23 cellular contexts compared by ENCODE assay signal in genomic region chr10:51231754-51232153, GRCh38.
DNase-seq lines count a peak whose midpoint lies in the region; ATAC-seq and TF ChIP-seq lines count a peak whose summit lies in the region.
"Had no signal": no experiment of that assay in that cellular context is flagged by ENCODE, and none has a peak within 500 bp of the region (broad histone marks: within the 10 kb centered on the region; RNA-seq: fewer than 3 reads in every experiment).

No MANE protein-coding gene starts in this region.

- H3K9me3 ChIP-seq in thoracic aorta = no peaks in the 10 kb centered on the region
- H3K9me3 ChIP-seq: BLaER1 treated with 17β-estradiol and CSF1 and Interleukin-3, amounts not matched to agents 10 nM and 100 nM; upper lobe of right lung had no signal

- H3K36me3 ChIP-seq in thoracic aorta = no peaks in the 10 kb centered on the region
- H3K36me3 ChIP-seq: BLaER1 treated with 17β-estradiol and CSF1 and Interleukin-3, amounts not matched to agents 10 nM and 100 nM; upper lobe of right lung had no signal

- H3K4me3 ChIP-seq in fibroblast of villous mesenchyme (ENCODE audit: low read depth, low read length) (no peak overlapping the region), thoracic aorta (peak overlapping the region; percentile 15)
- H3K4me3 ChIP-seq: BLaER1 treated with 17β-estradiol and CSF1 and Interleukin-3, amounts not matched to agents 10 nM and 100 nM; upper lobe of right lung had no signal

- TF ChIP-seq CTCF in fibroblast of villous mesenchyme (IDR thresholded peaks at IDR 0.05; ENCODE audit: insufficient read depth, low read depth, low read length) = no peak
- no peak for TF ChIP-seq CTCF in thoracic aorta (IDR thresholded peaks at IDR 0.05)

- peaks cover 30 to 81% of the 10 kb centered on the region in 2 donors for H3K4me1 ChIP-seq in thoracic aorta (ENCODE audit: control insufficient read depth in 1 of 2, low read depth in 2 of 2)
- H3K4me1 ChIP-seq: BLaER1 treated with 17β-estradiol and CSF1 and Interleukin-3, amounts not matched to agents 10 nM and 100 nM; upper lobe of right lung had no signal

- no peak for ATAC-seq in thoracic aorta (ENCODE audit: insufficient number of reproducible peaks, low FRiP score, low read depth)
- no peak for ATAC-seq in GM21528 (IDR thresholded peaks at IDR 0.05; ENCODE audit: low FRiP score, unreplicated experiment)
- ATAC-seq: natural killer cell treated with Interleukin-12 subunit alpha and Interleukin-12 subunit beta and Interleukin-15 and Interleukin-18, amount 100 ng/mL, for 72 hours; SK-N-SH treated with all-trans-retinoic acid at 6 μM for 48 hours; stimulated activated naive CD8-positive, alpha-beta T cell treated with anti-CD3 and anti-CD28 coated beads, Interleukin-15, amount 100 ng/mL, for 72 hours; upper lobe of right lung had no signal

- DNase-seq in DMS 273 (lab: John Stamatoyannopoulos, UW; ENCODE audit: unreplicated experiment) = peak; percentile 31
- DNase-seq in DMS 273 treated with DMSO at 0.1 percent for 48 hours (lab: John Stamatoyannopoulos, UW) = no peak
- peak; percentile 25 for DNase-seq in LoVo (ENCODE audit: low spot score)
- peak; percentile 78 for DNase-seq in fibroblast of villous mesenchyme (ENCODE audit: low read depth)
- DNase-seq in thoracic aorta (ENCODE audit: low spot score) = no peak
- no peak for DNase-seq in iPS-NIHi11 (ENCODE audit: low spot score)
- DNase-seq in HuH-7 (ENCODE audit: low spot score) = no peak
- DNase-seq: 8988T; activated CD4-positive, alpha-beta memory T cell treated with anti-CD3 and anti-CD28 coated beads, Interleukin-2, amount 10 ng/mL, durations not matched to agents 7 days and 5 days; activated CD4-positive, CD25-positive, alpha-beta regulatory T cell; dermis blood vessel endothelial cell; mesendoderm; NCI-H1105 treated with DMSO at 0.1 percent for 48 hours; NCI-H510A; posterior cingulate gyrus; small intestine; stimulated activated naive CD8-positive, alpha-beta T cell treated with anti-CD3 and anti-CD28 coated beads, Interleukin-15, amount 100 ng/mL, for 72 hours; upper lobe of right lung had no signal

- no peaks in the 10 kb centered on the region for H3K27me3 ChIP-seq in thoracic aorta (replicated peaks; ENCODE audit: insufficient read depth)
- H3K27me3 ChIP-seq: BLaER1 treated with 17β-estradiol and CSF1 and Interleukin-3, amounts not matched to agents 10 nM and 100 nM; upper lobe of right lung had no signal

- H3K27ac ChIP-seq in thoracic aorta = peak overlapping the region in 1 of 2 donors; percentile 45
- H3K27ac ChIP-seq: BLaER1 treated with 17β-estradiol and CSF1 and Interleukin-3, amounts not matched to agents 10 nM and 100 nM; KMS-11; upper lobe of right lung had no signal

Comparison
In these comparisons a context has a peak if more than half of its experiments do, and no peak if none do; other contexts are left out.
1. DNase-seq: peak in DMS 273 (single experiment), LoVo (single experiment) and fibroblast of villous mesenchyme (single experiment); none in DMS 273 treated with DMSO at 0.1 percent for 48 hours (single experiment), thoracic aorta (single experiment), iPS-NIHi11 (single experiment) and HuH-7 (single experiment).